In genomic region chr2:67446504-67446911, GRCh38 we compare ENCODE assay signal across 10 cellular contexts. TPM values are rescaled to one million over a fixed set of nuclear protein-coding genes. Genes with fewer than 3 reads are reported as not detected.
DNase-seq lines count a peak whose midpoint lies in the region; ATAC-seq, FAIRE-seq and TF ChIP-seq lines count a peak whose summit lies in the region.
"Had no signal": no experiment of that assay in that cellular context is flagged by ENCODE, and none has a peak within 500 bp of the region (broad histone marks: within the 10 kb centered on the region; RNA-seq: fewer than 3 reads in every experiment).

No MANE protein-coding gene starts in this region.

- H3K4me3 ChIP-seq in HEK293 (ENCODE audit: low read depth, low read length): no peak overlapping the region
- H3K4me3 ChIP-seq in choroid plexus epithelial cell (ENCODE audit: low read depth, low read length): no peak overlapping the region

- peak overlapping the region; percentile 26 for H3K27ac Mint-ChIP-seq in progenitor cell of endocrine pancreas
- no peak overlapping the region for H3K27ac Mint-ChIP-seq in activated T-cell treated with anti-CD3 and anti-CD28 coated beads, Interleukin-2, amount 50 U/mL, for 72 hours
- H3K27ac Mint-ChIP-seq in activated CD4-positive, alpha-beta T cell treated with anti-CD3 and anti-CD28 coated beads for 36 hours: no peak overlapping the region

- H3K27me3 Mint-ChIP-seq in progenitor cell of endocrine pancreas: no peaks in the 10 kb centered on the region
- peaks cover 22% of the 10 kb centered on the region for H3K27me3 Mint-ChIP-seq in activated T-cell treated with anti-CD3 and anti-CD28 coated beads, Interleukin-2, amount 50 U/mL, for 72 hours (ENCODE audit: low read depth)
- peaks cover 5% of the 10 kb centered on the region for H3K27me3 Mint-ChIP-seq in activated CD4-positive, alpha-beta T cell treated with anti-CD3 and anti-CD28 coated beads for 36 hours

- ATAC-seq in activated T-cell treated with anti-CD3 and anti-CD28 coated beads, Interleukin-2, amount 50 U/mL, for 72 hours (replicated peaks in 1 of 2): no peak
- ATAC-seq in activated CD4-positive, alpha-beta T cell treated with anti-CD3 and anti-CD28 coated beads for 36 hours: no peak

- no peak overlapping the region for H3K4me3 Mint-ChIP-seq in progenitor cell of endocrine pancreas (ENCODE audit: low read depth)
- no peak overlapping the region for H3K4me3 Mint-ChIP-seq in activated T-cell treated with anti-CD3 and anti-CD28 coated beads, Interleukin-2, amount 50 U/mL, for 72 hours
- no peak overlapping the region for H3K4me3 Mint-ChIP-seq in activated CD4-positive, alpha-beta T cell treated with anti-CD3 and anti-CD28 coated beads for 36 hours

- no peaks in the 10 kb centered on the region for H3K9me3 ChIP-seq in HEK293 (ENCODE audit: control insufficient read depth, insufficient read depth, low read depth, low read length)

- no peaks in the 10 kb centered on the region for H3K36me3 ChIP-seq in HEK293 (ENCODE audit: control insufficient read depth in 2 of 2, insufficient read depth in 1 of 2, low read length in 2 of 2)

- DNase-seq in NCI-H2171 treated with DMSO at 0.1 percent for 48 hours (lab: John Stamatoyannopoulos, UW) (peak; percentile 94), choroid plexus epithelial cell (ENCODE audit: low read depth) (peak; percentile 54), progenitor cell of endocrine pancreas (ENCODE audit: low spot score, unreplicated experiment) (no peak), HTR-8/SVneo (ENCODE audit: insufficient read length, low spot score) (no peak), SW 1271 (lab: John Stamatoyannopoulos, UW) (no peak)
- no peak for DNase-seq in activated T-cell treated with anti-CD3 and anti-CD28 coated beads, Interleukin-2, amount 50 U/mL, for 72 hours
- DNase-seq in activated CD4-positive, alpha-beta T cell treated with anti-CD3 and anti-CD28 coated beads for 36 hours: no peak
- DNase-seq: central memory CD4-positive, alpha-beta T cell had no signal

- peaks cover 8% of the 10 kb centered on the region for H3K9me3 Mint-ChIP-seq in progenitor cell of endocrine pancreas (ENCODE audit: low read depth)
- H3K9me3 Mint-ChIP-seq in activated T-cell treated with anti-CD3 and anti-CD28 coated beads, Interleukin-2, amount 50 U/mL, for 72 hours: peaks cover 0 to 3% of the 10 kb centered on the region in 2 donors
- H3K9me3 Mint-ChIP-seq in activated CD4-positive, alpha-beta T cell treated with anti-CD3 and anti-CD28 coated beads for 36 hours (ENCODE audit: low read depth): no peaks in the 10 kb centered on the region

- TF ChIP-seq CTCF in HEK293 (tag by site-specific recombination; IDR thresholded peaks at IDR 0.05) (no peak), choroid plexus epithelial cell (conservative IDR thresholded peaks at IDR 0.05; ENCODE audit: low read depth, low read length) (no peak), progenitor cell of endocrine pancreas (IDR thresholded peaks at IDR 0.05; ENCODE audit: unreplicated experiment) (no peak)

- FAIRE-seq in HTR-8/SVneo (lab: Jason Lieb, UNC): no peak
- FAIRE-seq: H1 had no signal

- intact Hi-C loops in activated CD4-positive, alpha-beta T cell treated with anti-CD3 and anti-CD28 coated beads for 36 hours (cut with DNase I, micrococcal nuclease): no loop called here

- CTCF ChIA-PET in HEK293 (lab: Yijun Ruan, JAX): no interaction called here
- CTCF ChIA-PET in activated CD4-positive, alpha-beta T cell treated with anti-CD3 and anti-CD28 coated beads for 36 hours (lab: Charles Lee): no interaction called here

- H3K4me1 ChIP-seq in HEK293 (ENCODE audit: control insufficient read depth, insufficient read depth, low read length): peaks cover 16% of the 10 kb centered on the region

- peaks cover 18% of the 10 kb centered on the region for H3K4me1 Mint-ChIP-seq in progenitor cell of endocrine pancreas (ENCODE audit: low read depth)
- H3K4me1 Mint-ChIP-seq in activated T-cell treated with anti-CD3 and anti-CD28 coated beads, Interleukin-2, amount 50 U/mL, for 72 hours (ENCODE audit: low read depth): no peaks in the 10 kb centered on the region
- H3K4me1 Mint-ChIP-seq in activated CD4-positive, alpha-beta T cell treated with anti-CD3 and anti-CD28 coated beads for 36 hours: no peaks in the 10 kb centered on the region

- POLR2A ChIA-PET in HEK293 (lab: Yijun Ruan, JAX): no interaction called here
- POLR2A ChIA-PET in activated CD4-positive, alpha-beta T cell treated with anti-CD3 and anti-CD28 coated beads for 36 hours (lab: Charles Lee): no interaction called here

- H3K27ac ChIP-seq in HEK293 (ENCODE audit: extremely low read depth, low read depth, low read length): no peak overlapping the region; the same call in 1 of the 2 replicates

- no peaks in the 10 kb centered on the region for H3K36me3 Mint-ChIP-seq in progenitor cell of endocrine pancreas (ENCODE audit: insufficient read depth)
- H3K36me3 Mint-ChIP-seq in activated T-cell treated with anti-CD3 and anti-CD28 coated beads, Interleukin-2, amount 50 U/mL, for 72 hours (ENCODE audit: insufficient read depth in 2 of 2): no peaks in the 10 kb centered on the region
- H3K36me3 Mint-ChIP-seq in activated CD4-positive, alpha-beta T cell treated with anti-CD3 and anti-CD28 coated beads for 36 hours (ENCODE audit: low read depth): no peaks in the 10 kb centered on the region

TF ChIP-seq in HEK293, 187 proteins besides CTCF, POLR2A, EP300 and RAD21 (continues in another document):
- peak; percentile 55; the same call in 1 of the 2 replicates for TF ChIP-seq ZNF660 (tag by site-specific recombination; IDR thresholded peaks at IDR 0.05)
- peak; percentile 55; the same call in 1 of the 2 replicates for TF ChIP-seq ZSCAN30 (tag by site-specific recombination; IDR thresholded peaks at IDR 0.05)
- peak; percentile 30; the same call in 1 of the 2 replicates for TF ChIP-seq TRIM28 (IDR thresholded peaks at IDR 0.05; ENCODE audit: borderline replicate concordance, low read length)
- TF ChIP-seq REPIN1 (tag by site-specific recombination; IDR thresholded peaks at IDR 0.05; ENCODE audit: low read depth): no peak
- peak; percentile 38; the same call in 1 of the 2 replicates for TF ChIP-seq ZNF843 (tag by site-specific recombination; IDR thresholded peaks at IDR 0.05)
- no peak for TF ChIP-seq ZNF707 (tag by site-specific recombination; IDR thresholded peaks at IDR 0.05)
- TF ChIP-seq ZNF248 (tag by site-specific recombination; IDR thresholded peaks at IDR 0.05): no peak
- peak; percentile 74 for TF ChIP-seq ZNF366 (tag by site-specific recombination; conservative IDR thresholded peaks at IDR 0.05)
- peak; percentile 50; the same call in 1 of the 2 replicates for TF ChIP-seq OSR2 (tag by site-specific recombination; IDR thresholded peaks at IDR 0.05)
- TF ChIP-seq SCRT2 (tag by site-specific recombination; IDR thresholded peaks at IDR 0.05): peak; percentile 42; the same call in 1 of the 2 replicates
- TF ChIP-seq PRDM10 (tag by site-specific recombination; IDR thresholded peaks at IDR 0.05): peak; percentile 49; the same call in 1 of the 2 replicates
- TF ChIP-seq ZNF624 (tag by site-specific recombination; IDR thresholded peaks at IDR 0.05): no peak
- TF ChIP-seq ZNF629 (tag by site-specific recombination; IDR thresholded peaks at IDR 0.05): peak; percentile 64
- TF ChIP-seq ZNF600 (tag by site-specific recombination; IDR thresholded peaks at IDR 0.05): peak; percentile 38; the same call in 1 of the 2 replicates
- peak; percentile 82 for TF ChIP-seq SP7 (tag by site-specific recombination; IDR thresholded peaks at IDR 0.05)
- peak; percentile 43; the same call in 1 of the 2 replicates for TF ChIP-seq ATF2 (tag by site-specific recombination; IDR thresholded peaks at IDR 0.05; ENCODE audit: low read depth)

RNA-seq across cellular contexts. Expression of gene ETAA1, which starts 49.4 kb away (rescaled TPM):
- total RNA-seq in progenitor cell of endocrine pancreas: 22.7 and 24.3 TPM in 2 replicates
- total RNA-seq in activated T-cell treated with anti-CD3 and anti-CD28 coated beads, Interleukin-2, amount 50 U/mL, for 72 hours: 10 to 100 TPM; 11.2 to 11.8 TPM
- total RNA-seq in activated CD4-positive, alpha-beta T cell treated with anti-CD3 and anti-CD28 coated beads for 36 hours: 10 to 100 TPM; 13.7 to 17.1 TPM

Comparison
In these comparisons a context has a peak if more than half of its experiments do, and no peak if none do; other contexts are left out.
1. DNase-seq: peak in NCI-H2171 treated with DMSO at 0.1 percent for 48 hours (single experiment) and choroid plexus epithelial cell (single experiment); none in progenitor cell of endocrine pancreas (single experiment), activated T-cell treated with anti-CD3 and anti-CD28 coated beads, Interleukin-2, amount 50 U/mL, for 72 hours (0 of 2), HTR-8/SVneo (single experiment), SW 1271 (0 of 2) and activated CD4-positive, alpha-beta T cell treated with anti-CD3 and anti-CD28 coated beads for 36 hours (single experiment).